ENCODE assay signal across 19 cellular contexts in genomic region chr10:86090807-86091206, GRCh38.
DNase-seq lines count a peak whose midpoint lies in the region; ATAC-seq, FAIRE-seq and TF ChIP-seq lines count a peak whose summit lies in the region.
"Had no signal": no experiment of that assay in that cellular context is flagged by ENCODE, and none has a peak within 500 bp of the region (broad histone marks: within the 10 kb centered on the region; RNA-seq: fewer than 3 reads in every experiment).

No MANE protein-coding gene starts in this region.

- DNase-seq in HepG2 (ENCODE audit: low spot score) (no peak), right lobe of liver (no peak), NCI-H69 (lab: John Stamatoyannopoulos, UW) (peak; percentile 27), mesendoderm (peak; percentile 4), nephron progenitor cell (no peak)
- DNase-seq in natural killer cell treated with Interleukin-12 subunit alpha and Interleukin-12 subunit beta and Interleukin-15 and Interleukin-18, amount 100 ng/mL, for 72 hours (ENCODE audit: low spot score): no peak
- DNase-seq: CD8-positive, alpha-beta T cell; COR-L47; DMS153; DMS79 treated with DMSO at 0.1 percent for 48 hours; EL; GDM1 had no signal

- H3K4me1 ChIP-seq in HepG2 (ENCODE audit: insufficient read depth, low read length) (no peaks in the 10 kb centered on the region), right lobe of liver (no peaks in the 10 kb centered on the region), mesendoderm (ENCODE audit: control insufficient read depth, low read depth, low read length) (no peaks in the 10 kb centered on the region)

- intact Hi-C loops in HepG2 (cut with micrococcal nuclease; ENCODE audit: unreplicated experiment) (no loop called here), right lobe of liver (cut with DNase I) (no loop called here)

- no peak overlapping the region for H3K27ac ChIP-seq in HepG2 (ENCODE audit: extremely low read length, insufficient read depth, low read length)
- no peak overlapping the region for H3K27ac ChIP-seq in right lobe of liver
- no peak overlapping the region for H3K27ac ChIP-seq in mesendoderm (ENCODE audit: low read depth, low read length)

- BruUV-seq in HepG2 (replicated peaks; lab: Mats Ljungman, UMichigan): no TSS peak

- whole genome bisulfite sequencing in HepG2 (ENCODE audit: low lambda C conversion rate): 25% methylated on average over 2 of the region's 3 CpGs
- WGBS in right lobe of liver (ENCODE audit: insufficient coverage, low coverage, low lambda C conversion rate, missing lambda C conversion rate): 71% methylated on average over 2 of the region's 3 CpGs
- no CpG with 5 or more reads among the region's 3 CpGs for WGBS in mesendoderm (ENCODE audit: extremely low coverage, insufficient coverage, low lambda C conversion rate)

- H3K9me3 ChIP-seq in HepG2 (ENCODE audit: low read length): no peaks in the 10 kb centered on the region
- no peaks in the 10 kb centered on the region for H3K9me3 ChIP-seq in right lobe of liver

- H3K4me2 ChIP-seq in HepG2 (ENCODE audit: low read depth, low read length) (no peak overlapping the region), mesendoderm (ENCODE audit: low read length) (no peak overlapping the region)

- no peak overlapping the region for H3K23ac ChIP-seq in mesendoderm (ENCODE audit: low read length)

- TF ChIP-seq RAD21 in HepG2 (CRISPR knock-in tag; IDR thresholded peaks at IDR 0.05): no peak

- H2AK5ac ChIP-seq in mesendoderm (ENCODE audit: low read length): no peak overlapping the region

- no peaks in the 10 kb centered on the region for H3K36me3 Mint-ChIP-seq in natural killer cell treated with Interleukin-12 subunit alpha and Interleukin-12 subunit beta and Interleukin-15 and Interleukin-18, amount 100 ng/mL, for 72 hours
- no peaks in the 10 kb centered on the region for H3K36me3 Mint-ChIP-seq in nephron progenitor cell (ENCODE audit: low read depth)
- H3K36me3 Mint-ChIP-seq: CD14-positive monocyte; CD8-positive, alpha-beta T cell; IgD-negative memory B cell had no signal

- no peak overlapping the region for H2BK5ac ChIP-seq in mesendoderm (ENCODE audit: low read length)

- H3K4ac ChIP-seq in mesendoderm (ENCODE audit: low read depth, low read length): no peak overlapping the region

- TF ChIP-seq POLR2A in HepG2 (IDR thresholded peaks at IDR 0.05; ENCODE audit: insufficient read depth in 1 of 2, low read depth in 2 of 2, low read length in 2 of 2) (no peak), right lobe of liver (IDR thresholded peaks at IDR 0.05) (no peak)

- H3K27ac Mint-ChIP-seq in natural killer cell treated with Interleukin-12 subunit alpha and Interleukin-12 subunit beta and Interleukin-15 and Interleukin-18, amount 100 ng/mL, for 72 hours: no peak overlapping the region
- H3K27ac Mint-ChIP-seq in nephron progenitor cell: no peak overlapping the region
- H3K27ac Mint-ChIP-seq: CD14-positive monocyte; CD8-positive, alpha-beta T cell; IgD-negative memory B cell had no signal

- no peak overlapping the region for H4K5ac ChIP-seq in mesendoderm (ENCODE audit: low read length)

- H4K8ac ChIP-seq in mesendoderm (ENCODE audit: low read depth, low read length): no peak overlapping the region

- no peak overlapping the region for H2BK120ac ChIP-seq in mesendoderm (ENCODE audit: low read depth, low read length)

- no peak for TF ChIP-seq EP300 in HepG2 (IDR thresholded peaks at IDR 0.05; ENCODE audit: low read depth in 2 of 2, low read length in 2 of 2)
- no peak for TF ChIP-seq EP300 in HepG2 (CRISPR knock-in tag; IDR thresholded peaks at IDR 0.05; ENCODE audit: borderline replicate concordance)

- H3K27me3 Mint-ChIP-seq in natural killer cell treated with Interleukin-12 subunit alpha and Interleukin-12 subunit beta and Interleukin-15 and Interleukin-18, amount 100 ng/mL, for 72 hours: peaks cover 18 to 29% of the 10 kb centered on the region in 2 donors
- peaks cover 17% of the 10 kb centered on the region for H3K27me3 Mint-ChIP-seq in nephron progenitor cell (ENCODE audit: low read depth, poor library complexity)

- H2BK15ac ChIP-seq in mesendoderm (replicated peaks; ENCODE audit: low read depth): no peak overlapping the region

- FAIRE-seq in HepG2 (lab: Jason Lieb, UNC): no peak
- FAIRE-seq: A204.1, D721Med, GM12892, GM19239 had no signal

- no peaks in the 10 kb centered on the region for H4K20me1 ChIP-seq in HepG2 (ENCODE audit: insufficient read depth, low read length)

- H3K79me1 ChIP-seq in mesendoderm (ENCODE audit: low read length): no peaks in the 10 kb centered on the region

- no peaks in the 10 kb centered on the region; a peak in 1 of 5 replicates for H3K27me3 ChIP-seq in HepG2 (ENCODE audit: control insufficient read depth in 1 of 2, insufficient read depth in 2 of 2, low read length in 2 of 2)
- no peaks in the 10 kb centered on the region for H3K27me3 ChIP-seq in right lobe of liver
- no peaks in the 10 kb centered on the region for H3K27me3 ChIP-seq in mesendoderm (ENCODE audit: insufficient read depth, low read length, poor library complexity)

- no peaks in the 10 kb centered on the region for H3K36me3 ChIP-seq in HepG2 (replicated peaks in 1 of 2; ENCODE audit: control insufficient read depth in 1 of 2, insufficient read depth in 2 of 2, low read length in 2 of 2)
- no peaks in the 10 kb centered on the region for H3K36me3 ChIP-seq in right lobe of liver
- no peaks in the 10 kb centered on the region for H3K36me3 ChIP-seq in mesendoderm (ENCODE audit: control insufficient read depth, insufficient read depth, low read length)

- no peak overlapping the region for H3K56ac ChIP-seq in mesendoderm (ENCODE audit: low read length)

- in situ Hi-C loops in HepG2 (cut with HindIII; ENCODE audit: extremely low pct_ligation_motif_present, low pct_unique_long_range_greater_than_20kb): no loop called here

- H3K4me3 ChIP-seq in HepG2 (replicated peaks in 1 of 3; ENCODE audit: insufficient read depth in 1 of 3, low read depth in 2 of 3, low read length in 3 of 3) (no peak overlapping the region), right lobe of liver (no peak overlapping the region), mesendoderm (ENCODE audit: low read length) (no peak overlapping the region)

- no peak overlapping the region for H2AFZ ChIP-seq in HepG2 (ENCODE audit: low read length)

- ATAC-seq in HepG2 (peak; percentile 62; the same call in 2 of the 3 replicates), right lobe of liver (no peak), GM18520 (IDR thresholded peaks at IDR 0.05; ENCODE audit: unreplicated experiment) (no peak)
- ATAC-seq in natural killer cell treated with Interleukin-12 subunit alpha and Interleukin-12 subunit beta and Interleukin-15 and Interleukin-18, amount 100 ng/mL, for 72 hours: no peak
- ATAC-seq: CD8-positive, alpha-beta T cell had no signal

- no peaks in the 10 kb centered on the region for H3K4me1 Mint-ChIP-seq in natural killer cell treated with Interleukin-12 subunit alpha and Interleukin-12 subunit beta and Interleukin-15 and Interleukin-18, amount 100 ng/mL, for 72 hours (ENCODE audit: low read depth in 2 of 2)
- peaks cover 9% of the 10 kb centered on the region for H3K4me1 Mint-ChIP-seq in nephron progenitor cell
- H3K4me1 Mint-ChIP-seq: CD14-positive monocyte, IgD-negative memory B cell had no signal

- H3K18ac ChIP-seq in mesendoderm (ENCODE audit: low read length): no peak overlapping the region

- POLR2A ChIA-PET in HepG2 (lab: Yijun Ruan, JAX): no interaction called here

- CTCF ChIA-PET in HepG2 (lab: Yijun Ruan, JAX; ENCODE audit: low intra/inter-chr PET ratio, low total read pairs): no interaction called here

- no peak for TF ChIP-seq CTCF in HepG2 (CRISPR knock-in tag; IDR thresholded peaks at IDR 0.05)
- no peak for TF ChIP-seq CTCF in right lobe of liver (IDR thresholded peaks at IDR 0.05)
- no peak for TF ChIP-seq CTCF in nephron progenitor cell (IDR thresholded peaks at IDR 0.05)

- no peak overlapping the region for H3K4me3 Mint-ChIP-seq in natural killer cell treated with Interleukin-12 subunit alpha and Interleukin-12 subunit beta and Interleukin-15 and Interleukin-18, amount 100 ng/mL, for 72 hours
- no peak overlapping the region for H3K4me3 Mint-ChIP-seq in nephron progenitor cell
- H3K4me3 Mint-ChIP-seq: CD8-positive, alpha-beta T cell; IgD-negative memory B cell had no signal

- no peaks in the 10 kb centered on the region for H3K79me2 ChIP-seq in HepG2 (ENCODE audit: insufficient read depth, low read length)
- H3K79me2 ChIP-seq in mesendoderm (ENCODE audit: control insufficient read depth, insufficient read depth, low read length): no peaks in the 10 kb centered on the region

- H3K9me3 Mint-ChIP-seq in natural killer cell treated with Interleukin-12 subunit alpha and Interleukin-12 subunit beta and Interleukin-15 and Interleukin-18, amount 100 ng/mL, for 72 hours: no peaks in the 10 kb centered on the region
- H3K9me3 Mint-ChIP-seq in nephron progenitor cell: no peaks in the 10 kb centered on the region
- H3K9me3 Mint-ChIP-seq: CD8-positive, alpha-beta T cell; IgD-negative memory B cell had no signal

- H3K9ac ChIP-seq in HepG2 (ENCODE audit: insufficient read depth, low read depth, low read length) (no peak overlapping the region), mesendoderm (ENCODE audit: low read length) (no peak overlapping the region)

TF ChIP-seq in HepG2, 621 proteins besides CTCF, POLR2A, EP300 and RAD21:
- TF ChIP-seq NR1H2 (CRISPR knock-in tag; IDR thresholded peaks at IDR 0.05; ENCODE audit: borderline replicate concordance, low read depth): no peak
- no peak for TF ChIP-seq MTF1 (CRISPR knock-in tag; IDR thresholded peaks at IDR 0.05)
- no peak for TF ChIP-seq ZNF749 (CRISPR knock-in tag; IDR thresholded peaks at IDR 0.05; ENCODE audit: borderline replicate concordance)
- TF ChIP-seq RFX1 (IDR thresholded peaks at IDR 0.05): no peak
- no peak for TF ChIP-seq HDAC6 (IDR thresholded peaks at IDR 0.05; ENCODE audit: low read depth, low read length)
- no peak for TF ChIP-seq ZNF235 (CRISPR knock-in tag; IDR thresholded peaks at IDR 0.05; ENCODE audit: borderline replicate concordance)
- TF ChIP-seq ZNF672 (CRISPR knock-in tag; IDR thresholded peaks at IDR 0.05): no peak

Comparison
In these comparisons a context has a peak if more than half of its experiments do, and no peak if none do; other contexts are left out.
1. DNase-seq: peak in NCI-H69 (single experiment) and mesendoderm (single experiment); none in HepG2 (single experiment), right lobe of liver (0 of 3), natural killer cell treated with Interleukin-12 subunit alpha and Interleukin-12 subunit beta and Interleukin-15 and Interleukin-18, amount 100 ng/mL, for 72 hours (single experiment) and nephron progenitor cell (single experiment).